23 cellular contexts compared by ENCODE assay signal in the genomic region with DNA sequence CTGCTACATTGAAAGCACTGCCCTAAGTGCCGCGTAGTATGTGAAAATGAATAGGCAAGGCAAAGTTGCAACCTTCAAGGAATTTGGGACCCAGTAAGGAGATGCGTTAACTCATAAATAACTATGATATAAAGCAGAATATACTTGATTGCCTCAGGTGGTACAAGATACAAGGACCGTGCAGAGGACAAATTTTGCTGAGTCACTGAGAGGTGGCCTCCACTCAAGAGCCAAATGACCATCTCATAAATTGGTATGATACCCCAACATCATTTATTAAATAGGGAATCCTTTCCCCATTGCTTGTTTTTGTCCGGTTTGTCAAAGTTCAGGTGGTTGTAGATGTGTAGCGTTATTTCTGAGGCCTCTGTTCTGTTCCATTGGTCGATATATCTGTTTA. TPM values are rescaled to one million over a fixed set of nuclear protein-coding genes. Genes with fewer than 3 reads are reported as not detected.
"Had no signal": no experiment of that assay in that cellular context is flagged by ENCODE, and none has a peak within 500 bp of the region (broad histone marks: within the 10 kb centered on the region; RNA-seq: fewer than 3 reads in every experiment).

No MANE protein-coding gene starts in this region.

- H3K4me3 ChIP-seq: coronary artery, dorsolateral prefrontal cortex, esophagus muscularis mucosa, heart right ventricle, left lung, lower lobe of right lung, mucosa of descending colon had no signal

- H3K27me3 ChIP-seq: esophagus muscularis mucosa, foreskin keratinocyte, left lung had no signal

- FAIRE-seq: colon, endothelial cell of umbilical vein, frontal cortex, islet of Langerhans, keratinocyte had no signal

- ATAC-seq: foreskin keratinocyte, heart right ventricle, left cardiac atrium, left lung, left ventricle myocardium superior, lower lobe of right lung, mucosa of descending colon had no signal

- H3K9me3 ChIP-seq: esophagus muscularis mucosa, lower lobe of right lung, mucosa of descending colon had no signal

- H3K4me1 ChIP-seq: esophagus muscularis mucosa, foreskin keratinocyte, left lung, lower lobe of right lung had no signal

- H3K27ac ChIP-seq: coronary artery, dorsolateral prefrontal cortex, esophagus muscularis mucosa, foreskin keratinocyte, heart right ventricle, left lung, lower lobe of right lung had no signal

- DNase-seq: dermis blood vessel endothelial cell; dorsolateral prefrontal cortex; effector CD4-positive, alpha-beta T cell; effector memory CD4-positive, alpha-beta T cell; foreskin keratinocyte; glutamatergic neuron; head of caudate nucleus; heart right ventricle; hippocampal formation; left cardiac atrium; left lung; left ventricle myocardium superior; lower lobe of right lung; mesenchymal stem cell; mucosa of descending colon; naive B cell had no signal

- H3K36me3 ChIP-seq: esophagus muscularis mucosa, heart right ventricle, left lung, lower lobe of right lung had no signal

RNA-seq across cellular contexts. Expression of a gene that starts 35.7 kb away (rescaled TPM):
- total RNA-seq: endothelial cell of umbilical vein, foreskin keratinocyte had no signal
- polyA plus RNA-seq: foreskin keratinocyte, keratinocyte had no signal
